In the genomic region with DNA sequence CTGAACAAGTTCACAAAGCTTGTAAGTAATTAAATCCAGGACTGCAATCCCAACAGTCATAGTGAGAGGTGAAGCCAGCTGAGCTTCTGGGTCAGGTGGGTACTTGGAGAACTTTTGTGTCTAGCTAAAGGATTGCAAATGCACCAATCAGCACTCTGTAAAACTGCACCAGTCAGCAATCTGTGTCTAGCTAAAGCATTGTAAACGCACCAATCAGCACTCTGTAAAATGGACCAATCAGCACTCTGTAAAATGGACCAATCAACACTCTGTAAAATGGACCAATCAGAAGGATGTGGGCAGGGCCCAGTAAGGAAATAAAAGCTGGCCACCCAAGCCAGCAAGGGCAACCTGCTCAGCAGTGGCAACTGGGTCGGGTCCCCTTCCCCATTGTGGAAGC, we compare ENCODE assay signal across 9 cellular contexts. TPM values are rescaled to one million over a fixed set of nuclear protein-coding genes. Genes with fewer than 3 reads are reported as not detected.
A peak's percentile ranks its signal among the peaks of the same experiment; 100 is the strongest.
DNase-seq lines count a peak whose midpoint lies in the region; ATAC-seq, FAIRE-seq and TF ChIP-seq lines count a peak whose summit lies in the region.
"Not testable (repeated sequence)": the region's sequence is repeated elsewhere in the genome, so short reads cannot be mapped to it uniquely, and the experiment has no call there.
"Had no signal": no experiment of that assay in that cellular context is flagged by ENCODE, and none has a peak within 500 bp of the region (broad histone marks: within the 10 kb centered on the region; RNA-seq: fewer than 3 reads in every experiment).

No MANE protein-coding gene starts in this region.

- not testable (repeated sequence) for FAIRE-seq in GM12878 (lab: Jason Lieb, UNC)

- ATAC-seq in GM19351 (IDR thresholded peaks at IDR 0.05; ENCODE audit: unreplicated experiment) (peak; percentile 6), HG02763 (IDR thresholded peaks at IDR 0.05; ENCODE audit: unreplicated experiment) (peak; percentile 11), HG03469 (IDR thresholded peaks at IDR 0.05; ENCODE audit: unreplicated experiment) (peak; percentile 5), GM12878 (peak; percentile 30; the same call in 2 of the 3 replicates)
- not testable (repeated sequence) for ATAC-seq in natural killer cell treated with Interleukin-12 subunit alpha and Interleukin-12 subunit beta and Interleukin-15 and Interleukin-18, amount 100 ng/mL, for 72 hours

- TF ChIP-seq RAD21 in GM12878 (IDR thresholded peaks at IDR 0.05; ENCODE audit: insufficient read depth, low read depth, low read length) = not testable (repeated sequence)

- H3K9me3 Mint-ChIP-seq in natural killer cell treated with Interleukin-12 subunit alpha and Interleukin-12 subunit beta and Interleukin-15 and Interleukin-18, amount 100 ng/mL, for 72 hours = not testable (repeated sequence)

- POLR2A ChIA-PET in GM12878 (lab: Charles Lee) = not testable (repeated sequence)

- not testable (repeated sequence) for H3K27me3 ChIP-seq in OCI-LY3 (ENCODE audit: low read depth, low read length); GM12878 (replicated peaks in 1 of 2; ENCODE audit: control insufficient read depth in 2 of 2, insufficient read depth in 2 of 2, low read length in 1 of 2)

- RAD21 ChIA-PET in GM12878 (lab: Charles Lee; ENCODE audit: unreplicated experiment) = not testable (repeated sequence)

- intact Hi-C loops in GM12878 (cut with micrococcal nuclease; ENCODE audit: unreplicated experiment) = loop anchor here (10.0 kb wide), 2 partner anchors 197 to 227 kb away; no protein-coding TSS in a partner anchor

- not testable (repeated sequence) for H3K36me3 ChIP-seq in OCI-LY3 (replicated peaks; ENCODE audit: low read depth, low read length); GM12878 (ENCODE audit: control insufficient read depth in 2 of 2, insufficient read depth in 2 of 2, low read length in 1 of 2)

- not testable (repeated sequence) for H3K79me2 ChIP-seq in OCI-LY3 (ENCODE audit: low read length); GM12878 (ENCODE audit: control insufficient read depth, insufficient read depth, low read length)

- DNase-seq in GM12878 (ENCODE audit: low read depth, low spot score); natural killer cell treated with Interleukin-12 subunit alpha and Interleukin-12 subunit beta and Interleukin-15 and Interleukin-18, amount 100 ng/mL, for 72 hours (ENCODE audit: low spot score): not testable (repeated sequence)

- H3K4me1 ChIP-seq in OCI-LY3 (ENCODE audit: low read length) = peaks cover 20% of the 10 kb centered on the region
- not testable (repeated sequence) for H3K4me1 ChIP-seq in GM12878 (ENCODE audit: control insufficient read depth, insufficient read depth, low read length)

- H3K27me3 Mint-ChIP-seq in natural killer cell treated with Interleukin-12 subunit alpha and Interleukin-12 subunit beta and Interleukin-15 and Interleukin-18, amount 100 ng/mL, for 72 hours = peaks cover 5 to 18% of the 10 kb centered on the region in 2 donors

- H4K20me1 ChIP-seq in OCI-LY3 (ENCODE audit: insufficient read depth, low read length); GM12878 (ENCODE audit: control insufficient read depth, insufficient read depth): not testable (repeated sequence)

- not testable (repeated sequence) for H3K9ac ChIP-seq in OCI-LY3 (ENCODE audit: low read length); GM12878 (ENCODE audit: control insufficient read depth, insufficient read depth, low read length)

- H3K27ac Mint-ChIP-seq in natural killer cell treated with Interleukin-12 subunit alpha and Interleukin-12 subunit beta and Interleukin-15 and Interleukin-18, amount 100 ng/mL, for 72 hours = not testable (repeated sequence)

- TF ChIP-seq EP300 in GM12878 (IDR thresholded peaks at IDR 0.05; ENCODE audit: borderline replicate concordance in 1 of 2, control insufficient read depth in 1 of 2, low read depth in 2 of 2, low read length in 2 of 2) = not testable (repeated sequence)

- H3K4me3 Mint-ChIP-seq in natural killer cell treated with Interleukin-12 subunit alpha and Interleukin-12 subunit beta and Interleukin-15 and Interleukin-18, amount 100 ng/mL, for 72 hours = peak overlapping the region; percentile 47

- peaks cover 0 to 10% of the 10 kb centered on the region in 2 donors for H3K4me1 Mint-ChIP-seq in natural killer cell treated with Interleukin-12 subunit alpha and Interleukin-12 subunit beta and Interleukin-15 and Interleukin-18, amount 100 ng/mL, for 72 hours (ENCODE audit: low read depth in 2 of 2)

- H3K36me3 Mint-ChIP-seq in natural killer cell treated with Interleukin-12 subunit alpha and Interleukin-12 subunit beta and Interleukin-15 and Interleukin-18, amount 100 ng/mL, for 72 hours = not testable (repeated sequence)

- H3K27ac ChIP-seq in OCI-LY3 (ENCODE audit: low read length) = 0 out of 2 replicates have a peak overlapping the region, but pooled peaks have one; percentile 30
- H3K27ac ChIP-seq in GM12878 (ENCODE audit: control insufficient read depth, insufficient read depth) = not testable (repeated sequence)

- SMC1A ChIA-PET in GM12878 (lab: Charles Lee; ENCODE audit: uncharacterized antibody, unreplicated experiment) = interaction anchor here (0.7 to 1.8 kb wide), 4 partner anchors 27 to 1211 kb away, joined by 3 to 4 read pairs (median 3); no protein-coding TSS in a partner anchor

- CTCF ChIA-PET in GM12878 (lab: Yijun Ruan, JAX) = interaction anchor here (0.5 to 1.3 kb wide), 3 partner anchors 152 to 432 kb away, joined by 4 read pairs; no protein-coding TSS in a partner anchor

- H3K9me3 ChIP-seq in OCI-LY3 (ENCODE audit: insufficient read depth, low read length); GM12878 (replicated peaks; ENCODE audit: control insufficient read depth, insufficient read depth, low read length): not testable (repeated sequence)

- WGBS in GM12878 (ENCODE audit: insufficient coverage, insufficient replicate concordance, low lambda C conversion rate, missing lambda C conversion rate) = 45% methylated on average over 2 of the region's 2 CpGs

- in situ Hi-C loops in GM12878 (cut with MboI) = not testable (repeated sequence)

- peak overlapping the region; percentile 26; the same call in 1 of the 2 replicates for H3K4me3 ChIP-seq in OCI-LY3 (ENCODE audit: low read length)
- H3K4me3 ChIP-seq in GM12878 = not testable (repeated sequence)

- not testable (repeated sequence) for TF ChIP-seq CTCF in OCI-LY3 (IDR thresholded peaks at IDR 0.05; ENCODE audit: low read depth, low read length); GM12878 (IDR thresholded peaks at IDR 0.05 in 2 of 3, conservative IDR thresholded peaks at IDR 0.05 in 1 of 3; ENCODE audit: control insufficient read depth in 2 of 3, extremely low read depth in 1 of 3, insufficient read depth in 1 of 3, low read depth in 3 of 3, low read length in 3 of 3)

- BruUV-seq in GM12878 (replicated peaks; lab: Mats Ljungman, UMichigan) = not testable (repeated sequence)

- H2AFZ ChIP-seq in OCI-LY3 (ENCODE audit: low read depth, low read length); GM12878 (ENCODE audit: control insufficient read depth, low read depth, low read length): not testable (repeated sequence)

- peak overlapping the region; percentile 27 for H3K4me2 ChIP-seq in OCI-LY3 (ENCODE audit: low read length)
- H3K4me2 ChIP-seq in GM12878 (ENCODE audit: control insufficient read depth, insufficient read depth) = not testable (repeated sequence)

- TF ChIP-seq POLR2A in GM12878 (IDR thresholded peaks at IDR 0.05; ENCODE audit: low read depth, low read length) = not testable (repeated sequence)

RNA-seq across cellular contexts. Expression of a gene that starts 11.4 kb away (rescaled TPM):
- total RNA-seq in GM12878 (2013; cell fraction: nucleolus; rRNA removed) = 0.15 and 0.46 TPM in 2 replicates
- total RNA-seq in GM12878 (2014; rRNA removed) (0.11 TPM in 1 of 2 replicates, not detected in the other), GM12878 (2014; rRNA removed; fragmentation: Illumina TruSeq; extraction: Trizol) (not detected in 2 replicates), GM12878 (2021) (not detected in 2 replicates)
- polyA plus RNA-seq in GM12878 (2011; ENCODE audit: low read depth) = not detected
- polyA plus RNA-seq in GM12878 (2011; rRNA removed) (under 0.01 TPM in 1 of 2 replicates, not detected in the other), GM12878 (2014; fragmentation: Illumina TruSeq; extraction: Trizol) (0.01 TPM in 1 of 2 replicates, not detected in the other), GM12878 (2014; fragmentation: Nextera tagmentation; extraction: Ambion mirVana) (not detected), GM12878 (2014; rRNA removed) (not detected in 2 replicates), GM12878 (2016; fragmentation: Nextera tagmentation; extraction: Ambion mirVana) (not detected)
- not detected in 2 replicates for polyA plus RNA-seq in GM12878 (2011; cell fraction: cytosol; rRNA removed)
- polyA plus RNA-seq in GM12878 (2011; cell fraction: nucleus; rRNA removed) = 0.01 TPM in 1 of 2 replicates, not detected in the other
- not detected in 2 replicates for polyA plus RNA-seq in GM12878 (2012)
- 0.15 TPM in 2 replicates for polyA minus RNA-seq in GM12878 (2011; rRNA and poly(A)+ RNA removed)
- polyA minus RNA-seq in GM12878 (2011; cell fraction: cytosol; rRNA and poly(A)+ RNA removed) = not detected in 2 replicates
- not detected in 2 replicates for polyA minus RNA-seq in GM12878 (2011; cell fraction: nucleus; rRNA and poly(A)+ RNA removed)
- not detected for total RNA-seq in natural killer cell treated with Interleukin-12 subunit alpha and Interleukin-12 subunit beta and Interleukin-15 and Interleukin-18, amount 100 ng/mL, for 72 hours
- total RNA-seq: A172, B cell, GM23338 had no signal

RNA-seq across cellular contexts. Expression of a gene that starts 27.6 kb away (rescaled TPM):
- 14.9 and 16.6 TPM in 2 replicates for total RNA-seq in GM12878 (2013; cell fraction: nucleolus; rRNA removed)
- 23.5 and 26.0 TPM in 2 replicates for total RNA-seq in GM12878 (2014; rRNA removed)
- total RNA-seq in GM12878 (2014; rRNA removed; fragmentation: Illumina TruSeq; extraction: Trizol) = 22.8 and 23.2 TPM in 2 replicates
- 41.4 and 44.5 TPM in 2 replicates for total RNA-seq in GM12878 (2021)
- 31.6 TPM for polyA plus RNA-seq in GM12878 (2011; ENCODE audit: low read depth)
- 54.4 and 64.4 TPM in 2 replicates for polyA plus RNA-seq in GM12878 (2011; rRNA removed)
- 50.4 and 53.2 TPM in 2 replicates for polyA plus RNA-seq in GM12878 (2011; cell fraction: cytosol; rRNA removed)
- polyA plus RNA-seq in GM12878 (2011; cell fraction: nucleus; rRNA removed) = 37.1 and 43.1 TPM in 2 replicates
- 30.7 and 37.2 TPM in 2 replicates for polyA plus RNA-seq in GM12878 (2012)
- polyA plus RNA-seq in GM12878 (2014; fragmentation: Illumina TruSeq; extraction: Trizol) = 36.5 and 38.4 TPM in 2 replicates
- 10 to 100 TPM; 10.1 to 19.3 TPM for polyA plus RNA-seq in GM12878 (2014; fragmentation: Nextera tagmentation; extraction: Ambion mirVana)
- polyA plus RNA-seq in GM12878 (2014; rRNA removed) = 39.3 and 39.8 TPM in 2 replicates
- polyA plus RNA-seq in GM12878 (2016; fragmentation: Nextera tagmentation; extraction: Ambion mirVana) = 10 to 100 TPM; 74.2 to 74.6 TPM
- 47.8 and 51.2 TPM in 2 replicates for polyA minus RNA-seq in GM12878 (2011; rRNA and poly(A)+ RNA removed)
- polyA minus RNA-seq in GM12878 (2011; cell fraction: cytosol; rRNA and poly(A)+ RNA removed) = 13.8 and 14.0 TPM in 2 replicates
- polyA minus RNA-seq in GM12878 (2011; cell fraction: nucleus; rRNA and poly(A)+ RNA removed) = 34.1 and 41.9 TPM in 2 replicates
- total RNA-seq in natural killer cell treated with Interleukin-12 subunit alpha and Interleukin-12 subunit beta and Interleukin-15 and Interleukin-18, amount 100 ng/mL, for 72 hours = 10 to 100 TPM; 39.5 to 77.1 TPM
